ENCODE assay signal across 8 cellular contexts in genomic region chr14:102362084-102362483, GRCh38. TPM values are rescaled to one million over a fixed set of nuclear protein-coding genes. Genes with fewer than 3 reads are reported as not detected.
DNase-seq lines count a peak whose midpoint lies in the region; ATAC-seq, FAIRE-seq and TF ChIP-seq lines count a peak whose summit lies in the region.

No MANE protein-coding gene starts in this region.

- no TSS peak for BruUV-seq in mammary epithelial cell (replicated peaks; lab: Mats Ljungman, UMichigan)

- POLR2A ChIA-PET in SK-N-SH (lab: Yijun Ruan, JAX): no interaction called here

- H3K79me2 ChIP-seq in DND-41 (ENCODE audit: insufficient read depth, low read length) (peaks cover 17% of the 10 kb centered on the region), SK-N-SH (ENCODE audit: insufficient read depth) (peaks cover 59% of the 10 kb centered on the region), mammary epithelial cell (ENCODE audit: insufficient read depth, low read length) (peaks cover 65% of the 10 kb centered on the region)

- H3K36me3 ChIP-seq in DND-41 (ENCODE audit: insufficient read depth, low read length) (peaks cover 9% of the 10 kb centered on the region; the same call in 1 of the 2 replicates), HAP-1 (replicated peaks) (peaks cover 10% of the 10 kb centered on the region), SK-N-SH (replicated peaks in 1 of 2; ENCODE audit: control insufficient read depth in 1 of 2, insufficient read depth in 2 of 2, low read length in 1 of 2) (peaks cover 17% of the 10 kb centered on the region in 2 experiments), mammary epithelial cell (ENCODE audit: insufficient read depth, low read length) (peaks cover 3% of the 10 kb centered on the region), lower lobe of right lung (peaks cover 32% of the 10 kb centered on the region)

- TF ChIP-seq CTCF in DND-41 (IDR thresholded peaks at IDR 0.05; ENCODE audit: borderline replicate concordance, extremely low read depth, low read length, poor library complexity, severe bottlenecking) (no peak), SK-N-SH (IDR thresholded peaks at IDR 0.05) (no peak), mammary epithelial cell (conservative IDR thresholded peaks at IDR 0.05 in 1 of 2, IDR thresholded peaks at IDR 0.05 in 1 of 2; ENCODE audit: extremely low read depth in 1 of 2, insufficient read depth in 1 of 2, low read depth in 1 of 2, low read length in 2 of 2) (no peak), lower lobe of right lung (IDR thresholded peaks at IDR 0.05) (no peak)

- FAIRE-seq in urothelium cell line (lab: Jason Lieb, UNC): no peak

- CTCF ChIA-PET in SK-N-SH (lab: Yijun Ruan, JAX) (no interaction called here), mammary epithelial cell (lab: Charles Lee; ENCODE audit: low non-redundant PET) (no interaction called here)

- ATAC-seq in DND-41 (ENCODE audit: insufficient read depth, low read depth): peak; percentile 1; the same call in 1 of the 3 replicates
- peak in 1 of 2 donors; percentile 4 for ATAC-seq in lower lobe of right lung
- ATAC-seq in stimulated activated effector memory CD8-positive, alpha-beta T cell treated with anti-CD3 and anti-CD28 coated beads, Interleukin-12 subunit alpha, Interleukin-12 subunit beta, amount 100 ng/mL, for 72 hours: peak; percentile 92
- no peak for ATAC-seq in HG03469 (IDR thresholded peaks at IDR 0.05; ENCODE audit: unreplicated experiment)

- in situ Hi-C loops in HAP-1 (cut with MboI; ENCODE audit: low sequenced_read_pairs): no loop called here
- in situ Hi-C loops in mammary epithelial cell (cut with MboI; ENCODE audit: low sequenced_read_pairs in 2 of 2): no loop called here

- H3K27ac Mint-ChIP-seq in stimulated activated effector memory CD8-positive, alpha-beta T cell treated with anti-CD3 and anti-CD28 coated beads, Interleukin-12 subunit alpha, Interleukin-12 subunit beta, amount 100 ng/mL, for 72 hours: no peak overlapping the region

- TF ChIP-seq EP300 in SK-N-SH (IDR thresholded peaks at IDR 0.05; ENCODE audit: borderline replicate concordance in 1 of 2, low read depth in 1 of 2, low read length in 1 of 2): no peak

- H2AFZ ChIP-seq in DND-41 (ENCODE audit: low read depth, low read length): peak overlapping the region; percentile 91
- peak overlapping the region; percentile 86 for H2AFZ ChIP-seq in SK-N-SH (ENCODE audit: low read depth)
- peak overlapping the region; percentile 92 for H2AFZ ChIP-seq in mammary epithelial cell (ENCODE audit: low read depth, low read length)

- H3K4me1 Mint-ChIP-seq in stimulated activated effector memory CD8-positive, alpha-beta T cell treated with anti-CD3 and anti-CD28 coated beads, Interleukin-12 subunit alpha, Interleukin-12 subunit beta, amount 100 ng/mL, for 72 hours: peaks cover 36% of the 10 kb centered on the region

- no peak for DNase-seq in DND-41
- DNase-seq in HAP-1 (ENCODE audit: low spot score in 2 of 2): no peak
- peak; percentile 30 for DNase-seq in SK-N-SH
- peak; percentile 80 for DNase-seq in mammary epithelial cell
- DNase-seq in lower lobe of right lung: no peak
- DNase-seq in stimulated activated effector memory CD8-positive, alpha-beta T cell treated with anti-CD3 and anti-CD28 coated beads, Interleukin-12 subunit alpha, Interleukin-12 subunit beta, amount 100 ng/mL, for 72 hours (ENCODE audit: low spot score in 2 of 2): peak; percentile 22 to 76
- DNase-seq in urothelium cell line (ENCODE audit: low spot score): no peak

- H3K9me3 Mint-ChIP-seq in stimulated activated effector memory CD8-positive, alpha-beta T cell treated with anti-CD3 and anti-CD28 coated beads, Interleukin-12 subunit alpha, Interleukin-12 subunit beta, amount 100 ng/mL, for 72 hours: no peaks in the 10 kb centered on the region

- intact Hi-C loops in mammary epithelial cell (cut with micrococcal nuclease) (loop anchor here (5.0 kb wide), 1 partner anchor 155 kb away; no protein-coding TSS in a partner anchor), lower lobe of right lung (cut with DNase I) (no loop called here)

- H3K4me3 Mint-ChIP-seq in stimulated activated effector memory CD8-positive, alpha-beta T cell treated with anti-CD3 and anti-CD28 coated beads, Interleukin-12 subunit alpha, Interleukin-12 subunit beta, amount 100 ng/mL, for 72 hours: no peak overlapping the region

- dilution Hi-C loops in mammary epithelial cell (cut with HindIII; ENCODE audit: low sequenced_read_pairs): no loop called here

- H3F3A ChIP-seq in SK-N-SH (replicated peaks; ENCODE audit: insufficient read depth): peaks cover 4% of the 10 kb centered on the region

- H3K9me2 ChIP-seq in SK-N-SH: no peaks in the 10 kb centered on the region

- H3K4me3 ChIP-seq in DND-41 (ENCODE audit: low read depth in 1 of 2, low read length in 2 of 2) (peak overlapping the region; percentile 70 to 93), HAP-1 (peak overlapping the region; percentile 88), SK-N-SH (ENCODE audit: low read depth in 2 of 2, low read length in 1 of 2) (peak overlapping the region; percentile 91 to 93), mammary epithelial cell (replicated peaks in 1 of 3; ENCODE audit: insufficient read depth in 1 of 3, low read depth in 2 of 3, low read length in 3 of 3) (peak overlapping the region; percentile 85 to 92 (median 88)), lower lobe of right lung (peak overlapping the region; percentile 96)

- WGBS in SK-N-SH (ENCODE audit: low lambda C conversion rate): 9% methylated on average over 4 of the region's 4 CpGs
- WGBS in mammary epithelial cell (ENCODE audit: low coverage, missing lambda C conversion rate): 0% methylated on average over 3 of the region's 4 CpGs

- peak overlapping the region; percentile 75 for H3K9ac ChIP-seq in DND-41 (ENCODE audit: low read depth, low read length)
- peak overlapping the region; percentile 87 for H3K9ac ChIP-seq in SK-N-SH
- H3K9ac ChIP-seq in mammary epithelial cell (ENCODE audit: insufficient read depth, low read length): peak overlapping the region; percentile 98

- H3K4me2 ChIP-seq in DND-41 (ENCODE audit: insufficient read depth, low read length) (peak overlapping the region; percentile 93), SK-N-SH (peak overlapping the region; percentile 92), mammary epithelial cell (ENCODE audit: insufficient read depth, low read depth, low read length) (peak overlapping the region; percentile 81)

- H3K36me3 Mint-ChIP-seq in stimulated activated effector memory CD8-positive, alpha-beta T cell treated with anti-CD3 and anti-CD28 coated beads, Interleukin-12 subunit alpha, Interleukin-12 subunit beta, amount 100 ng/mL, for 72 hours: peaks cover 30% of the 10 kb centered on the region

- H3K4me1 ChIP-seq in DND-41 (ENCODE audit: insufficient read depth, low read length): peaks cover 33% of the 10 kb centered on the region
- peaks cover 14% of the 10 kb centered on the region for H3K4me1 ChIP-seq in HAP-1
- H3K4me1 ChIP-seq in SK-N-SH (ENCODE audit: control insufficient read depth in 1 of 2, insufficient read depth in 2 of 2, low read depth in 1 of 2, low read length in 1 of 2): peaks cover 14 to 15% of the 10 kb centered on the region in 2 experiments
- H3K4me1 ChIP-seq in mammary epithelial cell (ENCODE audit: insufficient read depth, low read length): peaks cover 14% of the 10 kb centered on the region
- peaks cover 27% of the 10 kb centered on the region for H3K4me1 ChIP-seq in lower lobe of right lung

- no peaks in the 10 kb centered on the region for H3K27me3 ChIP-seq in DND-41 (ENCODE audit: insufficient read depth, low read length, poor library complexity)
- no peaks in the 10 kb centered on the region for H3K27me3 ChIP-seq in HAP-1 (ENCODE audit: low read depth)
- no peaks in the 10 kb centered on the region for H3K27me3 ChIP-seq in SK-N-SH (ENCODE audit: insufficient read depth)
- no peaks in the 10 kb centered on the region for H3K27me3 ChIP-seq in mammary epithelial cell (ENCODE audit: insufficient read depth, low read length)
- H3K27me3 ChIP-seq in lower lobe of right lung (ENCODE audit: low read depth): no peaks in the 10 kb centered on the region

- H3K27ac ChIP-seq in DND-41 (ENCODE audit: low read length) (peak overlapping the region; percentile 77), SK-N-SH (ENCODE audit: low read depth in 2 of 2, low read length in 1 of 2) (peak overlapping the region; percentile 71 to 73; a peak in 3 of 4 replicates), mammary epithelial cell (ENCODE audit: insufficient read depth, low read depth, low read length) (peak overlapping the region; percentile 96), lower lobe of right lung (peak overlapping the region; percentile 95)

- H3K9me3 ChIP-seq in DND-41 (ENCODE audit: insufficient read depth, low read length, severe bottlenecking) (no peaks in the 10 kb centered on the region), HAP-1 (no peaks in the 10 kb centered on the region), SK-N-SH (no peaks in the 10 kb centered on the region), mammary epithelial cell (replicated peaks; ENCODE audit: insufficient read depth, low read length) (no peaks in the 10 kb centered on the region), lower lobe of right lung (no peaks in the 10 kb centered on the region)

- TF ChIP-seq RAD21 in SK-N-SH (IDR thresholded peaks at IDR 0.05; ENCODE audit: low read length): no peak

- H4K20me1 ChIP-seq in DND-41 (ENCODE audit: insufficient read depth, low read length) (no peaks in the 10 kb centered on the region), SK-N-SH (ENCODE audit: insufficient read depth) (no peaks in the 10 kb centered on the region), mammary epithelial cell (ENCODE audit: insufficient read depth, low read length) (no peaks in the 10 kb centered on the region)

RNA-seq across cellular contexts. Expression of gene CINP, which starts 0.6 kb away (rescaled TPM):
- polyA plus RNA-seq in SK-N-SH (2012; rRNA removed): 50.4 and 59.3 TPM in 2 replicates
- 58.8 and 59.2 TPM in 2 replicates for polyA plus RNA-seq in SK-N-SH (2012; cell fraction: cytosol; rRNA removed)
- 29.1 and 36.3 TPM in 2 replicates for polyA plus RNA-seq in SK-N-SH (2012; cell fraction: nucleus; rRNA removed)
- total RNA-seq in mammary epithelial cell: 10 to 100 TPM; 36.0 to 44.8 TPM
- 56.7 TPM for polyA plus RNA-seq in mammary epithelial cell
- 21.6 TPM for polyA minus RNA-seq in mammary epithelial cell
- total RNA-seq in lower lobe of right lung: 34.3 TPM

RNA-seq across cellular contexts. Expression of gene TECPR2, which starts 0.7 kb away (rescaled TPM):
- polyA plus RNA-seq in SK-N-SH (2012; rRNA removed): 6.9 and 8.1 TPM in 2 replicates
- polyA plus RNA-seq in SK-N-SH (2012; cell fraction: cytosol; rRNA removed): 4.9 and 6.1 TPM in 2 replicates
- polyA plus RNA-seq in SK-N-SH (2012; cell fraction: nucleus; rRNA removed): 11.5 and 15.5 TPM in 2 replicates
- 10 to 100 TPM; 26.3 to 27.5 TPM for total RNA-seq in mammary epithelial cell
- polyA plus RNA-seq in mammary epithelial cell: 6.3 TPM
- polyA minus RNA-seq in mammary epithelial cell: 17.8 TPM
- 23.2 TPM for total RNA-seq in lower lobe of right lung

RNA-seq across cellular contexts. Expression of gene ZNF839, which starts 42.5 kb away (rescaled TPM):
- polyA plus RNA-seq in SK-N-SH (2012; rRNA removed): 15.4 and 19.4 TPM in 2 replicates
- polyA plus RNA-seq in SK-N-SH (2012; cell fraction: cytosol; rRNA removed): 8.8 and 9.0 TPM in 2 replicates
- polyA plus RNA-seq in SK-N-SH (2012; cell fraction: nucleus; rRNA removed): 66.8 and 82.7 TPM in 2 replicates
- total RNA-seq in mammary epithelial cell: 10 to 100 TPM; 12.0 to 14.1 TPM
- polyA plus RNA-seq in mammary epithelial cell: 8.3 TPM
- polyA minus RNA-seq in mammary epithelial cell: 17.3 TPM
- total RNA-seq in lower lobe of right lung: 8.5 TPM

RNA-seq across cellular contexts. Expression of gene MOK, which starts 57.1 kb away (rescaled TPM):
- 13.3 and 15.2 TPM in 2 replicates for polyA plus RNA-seq in SK-N-SH (2012; rRNA removed)
- 5.1 and 6.0 TPM in 2 replicates for polyA plus RNA-seq in SK-N-SH (2012; cell fraction: cytosol; rRNA removed)
- 83.8 and 120 TPM in 2 replicates for polyA plus RNA-seq in SK-N-SH (2012; cell fraction: nucleus; rRNA removed)
- 10 to 100 TPM; 41.6 to 49.0 TPM for total RNA-seq in mammary epithelial cell
- 38.3 TPM for polyA plus RNA-seq in mammary epithelial cell
- 9.1 TPM for polyA minus RNA-seq in mammary epithelial cell
- 15.8 TPM for total RNA-seq in lower lobe of right lung

Comparison
In these comparisons a context has a peak if more than half of its experiments do, and no peak if none do; other contexts are left out.
1. DNase-seq: peak in SK-N-SH (single experiment), mammary epithelial cell (single experiment) and stimulated activated effector memory CD8-positive, alpha-beta T cell treated with anti-CD3 and anti-CD28 coated beads, Interleukin-12 subunit alpha, Interleukin-12 subunit beta, amount 100 ng/mL, for 72 hours (2 of 2); none in DND-41 (single experiment), HAP-1 (0 of 2), lower lobe of right lung (single experiment) and urothelium cell line (single experiment).
2. Peak in every context shown above with its lines, with median percentiles within 50 percentile points of each other: H2AFZ ChIP-seq, H3K27ac ChIP-seq, H3K4me2 ChIP-seq, H3K4me3 ChIP-seq and H3K9ac ChIP-seq.